ENCODE assay signal across 1 cellular context in the genomic region with DNA sequence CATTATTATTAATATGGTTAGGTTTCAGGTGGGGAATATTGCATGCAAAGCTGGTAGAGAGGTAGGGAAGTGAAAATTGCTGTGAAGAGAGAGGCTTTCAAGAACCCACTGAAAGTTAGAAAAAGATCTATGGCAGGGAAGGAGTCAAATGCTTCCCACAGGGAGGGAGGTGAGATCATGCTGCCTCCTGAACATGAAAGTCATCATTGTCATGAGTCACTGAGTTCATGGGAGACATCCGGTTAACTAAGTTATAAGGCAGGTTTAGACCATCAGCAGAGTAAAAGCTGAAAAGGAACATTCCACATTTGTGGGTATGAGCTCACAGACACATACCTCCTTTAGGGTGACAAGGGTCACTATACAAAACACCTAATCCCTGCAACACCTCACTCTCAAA.
A peak's percentile ranks its signal among the peaks of the same experiment; 100 is the strongest.
TF ChIP-seq lines count a peak whose summit lies in the region.

No MANE protein-coding gene starts in this region.

TF ChIP-seq in K562, 482 proteins besides CTCF, POLR2A, EP300 and RAD21 (continues in another document):
- TF ChIP-seq TAF9B (IDR thresholded peaks at IDR 0.05; ENCODE audit: partially characterized antibody) (peak; percentile 24), IFI16 (CRISPR knock-in tag; IDR thresholded peaks at IDR 0.05) (no peak), MAFG (tag; conservative IDR thresholded peaks at IDR 0.05) (peak; percentile 73), C11orf30 (IDR thresholded peaks at IDR 0.05; ENCODE audit: low read depth) (peak; percentile 85), ZNF584 (CRISPR knock-in tag; IDR thresholded peaks at IDR 0.05; ENCODE audit: low read depth) (0 out of 2 replicates have a peak, but pooled peaks have one; percentile 61), TBL1XR1 (IDR thresholded peaks at IDR 0.05; ENCODE audit: low read length in 2 of 2) (no peak), ARID2 (IDR thresholded peaks at IDR 0.05) (no peak), EP400 (IDR thresholded peaks at IDR 0.05) (peak; percentile 41; the same call in 1 of the 2 replicates), SMC3 (conservative IDR thresholded peaks at IDR 0.05; ENCODE audit: insufficient read depth, low read depth, low read length) (no peak), ZNF282 (CRISPR knock-in tag; IDR thresholded peaks at IDR 0.05) (no peak), ATF1 (CRISPR knock-in tag; IDR thresholded peaks at IDR 0.05) (no peak), ATF1 (tag; IDR thresholded peaks at IDR 0.05) (peak; percentile 30; the same call in 1 of the 2 replicates), ETV1 (tag; conservative IDR thresholded peaks at IDR 0.05; ENCODE audit: low read depth) (peak; percentile 92), MAFF (IDR thresholded peaks at IDR 0.05; ENCODE audit: low read length) (peak; percentile 26; the same call in 1 of the 2 replicates), SMARCE1 (IDR thresholded peaks at IDR 0.05) (peak; percentile 86), BHLHE40 (IDR thresholded peaks at IDR 0.05; ENCODE audit: low read length) (peak; percentile 14; the same call in 1 of the 2 replicates), TRIM24 (IDR thresholded peaks at IDR 0.05) (peak in 1 of 2 experiments; percentile 48; a peak in 1 of 4 replicates), HMBOX1 (IDR thresholded peaks at IDR 0.05) (peak; percentile 92), NCOA1 (IDR thresholded peaks at IDR 0.05; ENCODE audit: low read depth) (0 out of 2 replicates have a peak, but pooled peaks have one; percentile 41), ZNF316 (IDR thresholded peaks at IDR 0.05) (peak; percentile 78), ZNF175 (CRISPR knock-in tag; IDR thresholded peaks at IDR 0.05; ENCODE audit: low read depth) (peak; percentile 69; the same call in 1 of the 2 replicates), GTF3C2 (IDR thresholded peaks at IDR 0.05; ENCODE audit: borderline replicate concordance, extremely low read depth, insufficient read length) (no peak), RBM34 (IDR thresholded peaks at IDR 0.05; ENCODE audit: borderline replicate concordance, insufficient read depth, low read length) (no peak), EHMT2 (IDR thresholded peaks at IDR 0.05) (peak; percentile 71; the same call in 1 of the 2 replicates), ZNF639 (CRISPR knock-in tag; conservative IDR thresholded peaks at IDR 0.05 in 1 of 2, IDR thresholded peaks at IDR 0.05 in 1 of 2) (no peak), LEF1 (IDR thresholded peaks at IDR 0.05) (peak; percentile 65), CTBP1 (IDR thresholded peaks at IDR 0.05; ENCODE audit: borderline replicate concordance) (peak; percentile 31; the same call in 1 of the 2 replicates), ARID1B (IDR thresholded peaks at IDR 0.05) (peak; percentile 81), ATF7 (IDR thresholded peaks at IDR 0.05) (peak; percentile 83), CBX8 (IDR thresholded peaks at IDR 0.05; ENCODE audit: borderline replicate concordance, extremely low read depth, low read depth, low read length, poor library complexity, severe bottlenecking) (no peak), SRF (CRISPR knock-in tag; IDR thresholded peaks at IDR 0.05) (peak in 1 of 2 experiments; percentile 40; a peak in 1 of 4 replicates)
- TF ChIP-seq, protein P1, sequence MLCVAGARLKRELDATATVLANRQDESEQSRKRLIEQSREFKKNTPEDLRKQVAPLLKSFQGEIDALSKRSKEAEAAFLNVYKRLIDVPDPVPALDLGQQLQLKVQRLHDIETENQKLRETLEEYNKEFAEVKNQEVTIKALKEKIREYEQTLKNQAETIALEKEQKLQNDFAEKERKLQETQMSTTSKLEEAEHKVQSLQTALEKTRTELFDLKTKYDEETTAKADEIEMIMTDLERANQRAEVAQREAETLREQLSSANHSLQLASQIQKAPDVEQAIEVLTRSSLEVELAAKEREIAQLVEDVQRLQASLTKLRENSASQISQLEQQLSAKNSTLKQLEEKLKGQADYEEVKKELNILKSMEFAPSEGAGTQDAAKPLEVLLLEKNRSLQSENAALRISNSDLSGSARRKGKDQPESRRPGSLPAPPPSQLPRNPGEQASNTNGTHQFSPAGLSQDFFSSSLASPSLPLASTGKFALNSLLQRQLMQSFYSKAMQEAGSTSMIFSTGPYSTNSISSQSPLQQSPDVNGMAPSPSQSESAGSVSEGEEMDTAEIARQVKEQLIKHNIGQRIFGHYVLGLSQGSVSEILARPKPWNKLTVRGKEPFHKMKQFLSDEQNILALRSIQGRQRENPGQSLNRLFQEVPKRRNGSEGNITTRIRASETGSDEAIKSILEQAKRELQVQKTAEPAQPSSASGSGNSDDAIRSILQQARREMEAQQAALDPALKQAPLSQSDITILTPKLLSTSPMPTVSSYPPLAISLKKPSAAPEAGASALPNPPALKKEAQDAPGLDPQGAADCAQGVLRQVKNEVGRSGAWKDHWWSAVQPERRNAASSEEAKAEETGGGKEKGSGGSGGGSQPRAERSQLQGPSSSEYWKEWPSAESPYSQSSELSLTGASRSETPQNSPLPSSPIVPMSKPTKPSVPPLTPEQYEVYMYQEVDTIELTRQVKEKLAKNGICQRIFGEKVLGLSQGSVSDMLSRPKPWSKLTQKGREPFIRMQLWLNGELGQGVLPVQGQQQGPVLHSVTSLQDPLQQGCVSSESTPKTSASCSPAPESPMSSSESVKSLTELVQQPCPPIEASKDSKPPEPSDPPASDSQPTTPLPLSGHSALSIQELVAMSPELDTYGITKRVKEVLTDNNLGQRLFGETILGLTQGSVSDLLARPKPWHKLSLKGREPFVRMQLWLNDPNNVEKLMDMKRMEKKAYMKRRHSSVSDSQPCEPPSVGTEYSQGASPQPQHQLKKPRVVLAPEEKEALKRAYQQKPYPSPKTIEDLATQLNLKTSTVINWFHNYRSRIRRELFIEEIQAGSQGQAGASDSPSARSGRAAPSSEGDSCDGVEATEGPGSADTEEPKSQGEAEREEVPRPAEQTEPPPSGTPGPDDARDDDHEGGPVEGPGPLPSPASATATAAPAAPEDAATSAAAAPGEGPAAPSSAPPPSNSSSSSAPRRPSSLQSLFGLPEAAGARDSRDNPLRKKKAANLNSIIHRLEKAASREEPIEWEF (CRISPR knock-in tag; IDR thresholded peaks at IDR 0.05), result no peak
- TF ChIP-seq, protein P2, sequence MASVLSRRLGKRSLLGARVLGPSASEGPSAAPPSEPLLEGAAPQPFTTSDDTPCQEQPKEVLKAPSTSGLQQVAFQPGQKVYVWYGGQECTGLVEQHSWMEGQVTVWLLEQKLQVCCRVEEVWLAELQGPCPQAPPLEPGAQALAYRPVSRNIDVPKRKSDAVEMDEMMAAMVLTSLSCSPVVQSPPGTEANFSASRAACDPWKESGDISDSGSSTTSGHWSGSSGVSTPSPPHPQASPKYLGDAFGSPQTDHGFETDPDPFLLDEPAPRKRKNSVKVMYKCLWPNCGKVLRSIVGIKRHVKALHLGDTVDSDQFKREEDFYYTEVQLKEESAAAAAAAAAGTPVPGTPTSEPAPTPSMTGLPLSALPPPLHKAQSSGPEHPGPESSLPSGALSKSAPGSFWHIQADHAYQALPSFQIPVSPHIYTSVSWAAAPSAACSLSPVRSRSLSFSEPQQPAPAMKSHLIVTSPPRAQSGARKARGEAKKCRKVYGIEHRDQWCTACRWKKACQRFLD (CRISPR knock-in tag; IDR thresholded peaks at IDR 0.05), result 0 out of 2 replicates have a peak, but pooled peaks have one; percentile 45
- TF ChIP-seq, protein P3, sequence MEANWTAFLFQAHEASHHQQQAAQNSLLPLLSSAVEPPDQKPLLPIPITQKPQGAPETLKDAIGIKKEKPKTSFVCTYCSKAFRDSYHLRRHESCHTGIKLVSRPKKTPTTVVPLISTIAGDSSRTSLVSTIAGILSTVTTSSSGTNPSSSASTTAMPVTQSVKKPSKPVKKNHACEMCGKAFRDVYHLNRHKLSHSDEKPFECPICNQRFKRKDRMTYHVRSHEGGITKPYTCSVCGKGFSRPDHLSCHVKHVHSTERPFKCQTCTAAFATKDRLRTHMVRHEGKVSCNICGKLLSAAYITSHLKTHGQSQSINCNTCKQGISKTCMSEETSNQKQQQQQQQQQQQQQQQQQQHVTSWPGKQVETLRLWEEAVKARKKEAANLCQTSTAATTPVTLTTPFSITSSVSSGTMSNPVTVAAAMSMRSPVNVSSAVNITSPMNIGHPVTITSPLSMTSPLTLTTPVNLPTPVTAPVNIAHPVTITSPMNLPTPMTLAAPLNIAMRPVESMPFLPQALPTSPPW (CRISPR knock-in tag; IDR thresholded peaks at IDR 0.05), result peak; percentile 15; the same call in 1 of the 2 replicates
- TF ChIP-seq, protein P4, sequence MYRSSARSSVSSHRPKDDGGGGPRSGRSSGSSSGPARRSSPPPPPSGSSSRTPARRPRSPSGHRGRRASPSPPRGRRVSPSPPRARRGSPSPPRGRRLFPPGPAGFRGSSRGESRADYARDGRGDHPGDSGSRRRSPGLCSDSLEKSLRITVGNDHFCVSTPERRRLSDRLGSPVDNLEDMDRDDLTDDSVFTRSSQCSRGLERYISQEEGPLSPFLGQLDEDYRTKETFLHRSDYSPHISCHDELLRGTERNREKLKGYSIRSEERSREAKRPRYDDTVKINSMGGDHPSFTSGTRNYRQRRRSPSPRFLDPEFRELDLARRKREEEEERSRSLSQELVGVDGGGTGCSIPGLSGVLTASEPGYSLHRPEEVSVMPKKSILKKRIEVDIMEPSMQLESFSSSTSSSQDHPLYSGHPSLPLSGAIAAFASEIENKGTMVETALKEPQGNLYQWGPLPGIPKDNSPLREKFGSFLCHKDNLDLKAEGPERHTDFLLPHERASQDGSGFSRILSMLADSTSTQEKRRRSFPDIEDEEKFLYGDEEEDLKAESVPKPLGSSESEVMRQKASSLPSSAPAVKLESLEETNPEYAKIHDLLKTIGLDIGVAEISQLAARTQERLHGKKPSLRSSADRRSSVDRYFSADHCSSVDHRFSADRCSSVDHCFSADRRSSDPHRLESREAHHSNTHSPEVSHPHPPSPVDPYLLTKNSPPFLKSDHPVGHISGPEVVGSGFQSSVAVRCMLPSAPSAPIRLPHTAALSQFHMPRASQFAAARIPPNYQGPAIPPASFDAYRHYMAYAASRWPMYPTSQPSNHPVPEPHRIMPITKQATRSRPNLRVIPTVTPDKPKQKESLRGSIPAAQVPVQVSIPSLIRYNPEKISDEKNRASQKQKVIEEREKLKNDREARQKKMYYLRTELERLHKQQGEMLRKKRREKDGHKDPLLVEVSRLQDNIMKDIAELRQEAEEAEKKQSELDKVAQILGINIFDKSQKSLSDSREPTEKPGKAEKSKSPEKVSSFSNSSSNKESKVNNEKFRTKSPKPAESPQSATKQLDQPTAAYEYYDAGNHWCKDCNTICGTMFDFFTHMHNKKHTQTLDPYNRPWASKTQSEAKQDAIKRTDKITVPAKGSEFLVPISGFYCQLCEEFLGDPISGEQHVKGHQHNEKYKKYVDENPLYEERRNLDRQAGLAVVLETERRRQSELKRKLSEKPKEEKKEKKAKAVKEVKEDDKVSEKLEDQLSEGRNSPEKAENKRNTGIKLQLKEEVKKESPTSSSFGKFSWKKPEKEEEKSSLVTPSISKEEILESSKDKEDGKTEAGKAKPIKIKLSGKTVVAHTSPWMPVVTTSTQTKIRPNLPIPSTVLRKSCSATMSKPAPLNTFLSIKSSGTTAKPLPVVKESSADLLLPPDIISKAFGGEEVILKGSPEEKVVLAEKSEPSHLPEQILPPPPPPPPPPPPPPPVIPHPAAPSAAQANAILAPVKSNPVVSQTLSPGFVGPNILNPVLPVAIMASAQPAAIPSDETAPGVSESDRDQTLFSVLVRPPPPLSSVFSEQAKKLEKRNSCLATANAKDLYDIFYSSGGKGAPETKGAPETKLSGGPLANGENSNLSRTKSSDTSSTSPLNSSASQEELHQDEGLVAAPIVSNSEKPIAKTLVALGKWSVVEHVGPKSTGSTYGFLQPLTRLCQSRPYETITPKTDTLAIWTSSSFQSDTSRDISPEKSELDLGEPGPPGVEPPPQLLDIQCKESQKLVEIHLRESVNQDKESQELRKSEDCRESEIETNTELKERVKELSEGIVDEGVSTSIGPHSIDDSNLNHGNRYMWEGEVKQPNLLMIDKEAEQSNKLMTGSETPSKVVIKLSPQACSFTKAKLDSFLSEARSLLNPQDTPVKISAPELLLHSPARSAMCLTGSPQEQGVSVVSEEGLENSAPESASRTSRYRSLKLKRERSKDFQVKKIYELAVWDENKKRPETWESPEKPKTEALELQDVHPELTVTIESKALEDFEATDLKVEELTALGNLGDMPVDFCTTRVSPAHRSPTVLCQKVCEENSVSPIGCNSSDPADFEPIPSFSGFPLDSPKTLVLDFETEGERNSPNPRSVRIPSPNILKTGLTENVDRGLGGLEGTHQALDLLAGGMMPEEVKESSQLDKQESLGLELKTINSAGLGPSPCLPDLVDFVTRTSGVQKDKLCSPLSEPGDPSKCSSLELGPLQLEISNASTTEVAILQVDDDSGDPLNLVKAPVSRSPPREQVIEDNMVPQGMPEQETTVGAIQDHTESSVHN (IDR thresholded peaks at IDR 0.05; ENCODE audit: borderline replicate concordance in 1 of 2, low read depth in 1 of 2), result 0 out of 4 replicates have a peak, but pooled peaks of 1 of the 2 experiments have one; percentile 50
